In genomic region chr11:119120639-119121007, GRCh38 we compare ENCODE assay signal across 8 cellular contexts. TPM values are rescaled to one million over a fixed set of nuclear protein-coding genes. Genes with fewer than 3 reads are reported as not detected.
A peak's percentile ranks its signal among the peaks of the same experiment; 100 is the strongest.
DNase-seq lines count a peak whose midpoint lies in the region; TF ChIP-seq lines count a peak whose summit lies in the region.

No MANE protein-coding gene starts in this region.

- CTCF ChIA-PET in A673 (lab: Charles Lee) = interaction anchor here (0.7 kb wide), 1 partner anchor 85 kb away, joined by 3 read pairs; the partner anchor contains the start of gene CBL

- DNase-seq in A673 (ENCODE audit: low spot score) = peak; percentile 46
- DNase-seq in H7 = peak; percentile 49
- peak; percentile 29 for DNase-seq in fibroblast of the conjunctiva (ENCODE audit: low read depth)
- no peak for DNase-seq in sigmoid colon
- DNase-seq in middle frontal gyrus (ENCODE audit: extremely low spot score, low spot score) = no peak
- no peak for DNase-seq in DMS153 (lab: John Stamatoyannopoulos, UW)
- no peak for DNase-seq in mucosa of gallbladder (ENCODE audit: low spot score)

- 10 to 40% methylated on average over 5 of the region's 5 CpGs for WGBS in sigmoid colon, 2 donors

- peak overlapping the region; percentile 79 for H3K4me2 ChIP-seq in SU-DHL-6 (ENCODE audit: low read depth, low read length, poor library complexity, severe bottlenecking)

- POLR2A ChIA-PET in A673 (lab: Charles Lee; ENCODE audit: low non-redundant PET) = no interaction called here

- H3K9me2 ChIP-seq in SU-DHL-6 (replicated peaks; ENCODE audit: insufficient read depth, low read length) = no peaks in the 10 kb centered on the region

- intact Hi-C loops in A673 (cut with micrococcal nuclease; ENCODE audit: unreplicated experiment) = no loop called here
- intact Hi-C loops in sigmoid colon (cut with DNase I) = loop anchor here (2.0 kb wide), 1 partner anchor 14 kb away; the partner anchor contains the start of gene C2CD2L

- no peaks in the 10 kb centered on the region for H3K27me3 ChIP-seq in A673 (replicated peaks; ENCODE audit: insufficient read depth, low read depth, low read length, poor library complexity)
- no peaks in the 10 kb centered on the region for H3K27me3 ChIP-seq in H7 (ENCODE audit: control insufficient read depth, insufficient read depth, low read length)
- H3K27me3 ChIP-seq in SU-DHL-6 (ENCODE audit: low read length) = no peaks in the 10 kb centered on the region
- H3K27me3 ChIP-seq in sigmoid colon = no peaks in the 10 kb centered on the region

- H3K4me1 ChIP-seq in A673 (ENCODE audit: insufficient read depth, low read length, poor library complexity, severe bottlenecking) (peaks cover 14% of the 10 kb centered on the region), sigmoid colon (peaks cover 0 to 19% (median 17%) of the 10 kb centered on the region in 4 donors)

- BruUV-seq in A673 (replicated peaks; lab: Mats Ljungman, UMichigan) = TSS peak; percentile 96

- TF ChIP-seq CTCF in A673 (conservative IDR thresholded peaks at IDR 0.05; ENCODE audit: low read depth, low read length) (no peak), SU-DHL-6 (IDR thresholded peaks at IDR 0.05; ENCODE audit: insufficient read depth, low read length, poor library complexity, severe bottlenecking) (no peak), sigmoid colon (IDR thresholded peaks at IDR 0.05) (no peak)

- peak overlapping the region; percentile 32 for H3K27ac ChIP-seq in A673 (ENCODE audit: low read depth, low read length, poor library complexity, severe bottlenecking)
- H3K27ac ChIP-seq in SU-DHL-6 (ENCODE audit: low read depth, low read length) = peak overlapping the region; percentile 50
- peak overlapping the region; percentile 79 to 90 (median 84) for H3K27ac ChIP-seq in sigmoid colon

- H2AFZ ChIP-seq in SU-DHL-6 (ENCODE audit: low read depth, low read length, severe bottlenecking) = peak overlapping the region; percentile 1

- peak overlapping the region; percentile 64 for H3K9ac ChIP-seq in SU-DHL-6 (ENCODE audit: low read length)

- H3K79me2 ChIP-seq in SU-DHL-6 (ENCODE audit: insufficient read depth, low read length) = peaks cover 29% of the 10 kb centered on the region

- no peak for TF ChIP-seq POLR2A in sigmoid colon (IDR thresholded peaks at IDR 0.05)

- H3K4me3 ChIP-seq in A673 (ENCODE audit: low read depth, low read length, poor library complexity, severe bottlenecking) (peak overlapping the region; percentile 75), H7 (ENCODE audit: insufficient read depth, low read depth, low read length) (peak overlapping the region; percentile 56), SU-DHL-6 (ENCODE audit: insufficient read depth, low read length, poor library complexity, severe bottlenecking) (peak overlapping the region; percentile 54), sigmoid colon (peak overlapping the region; percentile 68 to 88 (median 80))

- H3K9me3 ChIP-seq in A673 (ENCODE audit: low read depth, low read length, poor library complexity, severe bottlenecking) (no peaks in the 10 kb centered on the region), SU-DHL-6 (ENCODE audit: insufficient read depth, low read length) (no peaks in the 10 kb centered on the region), sigmoid colon (no peaks in the 10 kb centered on the region)

- H4K20me1 ChIP-seq in SU-DHL-6 (ENCODE audit: low read depth, low read length) = no peaks in the 10 kb centered on the region

- H3F3A ChIP-seq in SU-DHL-6 (ENCODE audit: insufficient read depth) = peaks cover 16% of the 10 kb centered on the region

- H3K36me3 ChIP-seq in A673 (ENCODE audit: insufficient read depth, low read length, poor library complexity, severe bottlenecking) (peaks cover 6% of the 10 kb centered on the region), H7 (replicated peaks; ENCODE audit: control insufficient read depth, insufficient read depth, low read length) (peaks cover 1% of the 10 kb centered on the region), SU-DHL-6 (ENCODE audit: low read length) (no peaks in the 10 kb centered on the region), sigmoid colon (peaks cover 0 to 26% (median 12%) of the 10 kb centered on the region in 4 donors)

- no peak for TF ChIP-seq EP300 in sigmoid colon (IDR thresholded peaks at IDR 0.05)

RNA-seq across cellular contexts. Expression of gene HINFP, which starts 0.8 kb away (rescaled TPM):
- total RNA-seq in A673 (2021) (31.7 and 31.9 TPM in 2 replicates), sigmoid colon (10 to 100 TPM; 15.0 to 33.0 (median 21.2) TPM), mucosa of gallbladder (35.9 TPM)
- 21.2 and 33.2 TPM in 2 replicates for total RNA-seq in H7 (2014; rRNA removed; shearing (Covaris generic))
- polyA plus RNA-seq in sigmoid colon = 10 to 100 TPM; 12.0 to 23.2 (median 20.1) TPM

RNA-seq across cellular contexts. Expression of gene C2CD2L, which starts 13.5 kb away (rescaled TPM):
- total RNA-seq in A673 (2021) (17.1 and 17.8 TPM in 2 replicates), sigmoid colon (1 to 10 TPM; 5.3 to 8.0 (median 5.8) TPM), mucosa of gallbladder (21.9 TPM)
- 4.8 and 7.0 TPM in 2 replicates for total RNA-seq in H7 (2014; rRNA removed; shearing (Covaris generic))
- 10 to 100 TPM in 1 of 3 donors, 1 to 10 TPM in 2; 6.0 to 22.6 (median 7.6) TPM for polyA plus RNA-seq in sigmoid colon

RNA-seq across cellular contexts. Expression of gene DPAGT1, which starts 19.0 kb away (rescaled TPM):
- total RNA-seq in A673 (2021) (102 and 115 TPM in 2 replicates), sigmoid colon (10 to 100 TPM; 16.1 to 22.1 (median 16.8) TPM), mucosa of gallbladder (65.9 TPM)
- 30.7 and 44.3 TPM in 2 replicates for total RNA-seq in H7 (2014; rRNA removed; shearing (Covaris generic))
- 10 to 100 TPM in 1 of 3 donors, 1 to 10 TPM in 2; 4.2 to 44.6 (median 6.9) TPM for polyA plus RNA-seq in sigmoid colon

RNA-seq across cellular contexts. Expression of gene ABCG4, which starts 28.2 kb away (rescaled TPM):
- total RNA-seq in A673 (2021) (0.33 TPM in 1 of 2 replicates, not detected in the other), sigmoid colon (under 1 TPM in 3 of 4 donors, not detected in 1; under 0.01 to 0.55 (median 0.27) TPM), mucosa of gallbladder (0.17 TPM)
- 0.31 and 0.37 TPM in 2 replicates for total RNA-seq in H7 (2014; rRNA removed; shearing (Covaris generic))
- under 1 TPM in 2 of 3 donors, not detected in 1; under 0.01 to 0.26 TPM for polyA plus RNA-seq in sigmoid colon

RNA-seq across cellular contexts. Expression of gene HMBS, which starts 35.9 kb away (rescaled TPM):
- 72.5 and 80.6 TPM in 2 replicates for total RNA-seq in A673 (2021)
- total RNA-seq in H7 (2014; rRNA removed; shearing (Covaris generic)) = 12.2 and 14.3 TPM in 2 replicates
- 10 to 100 TPM in 1 of 4 donors, 1 to 10 TPM in 3; 5.6 to 15.2 (median 6.6) TPM for total RNA-seq in sigmoid colon
- polyA plus RNA-seq in sigmoid colon = 10 to 100 TPM; 20.3 to 39.3 (median 22.2) TPM
- 12.3 TPM for total RNA-seq in mucosa of gallbladder

Comparison
In these comparisons a context has a peak if more than half of its experiments do, and no peak if none do; other contexts are left out.
1. DNase-seq: peak in A673 (single experiment), H7 (single experiment) and fibroblast of the conjunctiva (single experiment); none in sigmoid colon (single experiment), middle frontal gyrus (single experiment), DMS153 (single experiment) and mucosa of gallbladder (single experiment).
2. H3K27ac ChIP-seq: peak in every context shown above with its lines; median percentile 84 in sigmoid colon; 50 in SU-DHL-6; 32 in A673.
3. Peak in every context shown above with its lines, with median percentiles within 50 percentile points of each other: H3K4me3 ChIP-seq.